Comparison of ENCODE assay signal across 8 cellular contexts in the genomic region with DNA sequence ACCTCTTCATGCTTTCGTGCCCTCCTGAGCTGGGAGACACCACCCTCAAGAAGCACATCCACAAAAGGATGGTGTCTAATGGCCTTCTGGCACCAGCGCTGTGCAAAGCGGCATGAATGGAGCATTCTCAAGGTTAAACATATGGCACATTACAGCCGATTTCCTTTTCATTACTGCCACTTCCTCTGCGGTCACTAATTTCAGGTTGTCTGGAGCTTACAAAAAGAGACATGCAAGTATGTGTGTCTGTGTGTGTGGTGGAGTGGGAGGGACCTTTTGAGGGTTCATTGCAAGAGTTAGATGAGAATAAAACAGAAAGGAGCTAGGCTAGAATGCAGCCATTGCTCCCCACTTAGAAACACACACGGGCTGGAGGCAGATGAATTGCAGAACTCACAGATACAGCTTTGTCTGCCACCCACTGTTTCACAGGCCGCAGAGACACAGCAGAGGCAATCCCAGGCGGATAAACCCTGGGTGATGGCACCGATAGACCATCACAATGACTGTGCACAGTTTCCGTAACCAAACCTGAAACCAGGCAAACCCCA.
A peak's percentile ranks its signal among the peaks of the same experiment; 100 is the strongest.
DNase-seq lines count a peak whose midpoint lies in the region; ATAC-seq lines count a peak whose summit lies in the region.

No MANE protein-coding gene starts in this region.

- peak overlapping the region; percentile 92 for H3K27ac ChIP-seq in mesodermal cell (ENCODE audit: low read depth, low read length, severe bottlenecking)

- peaks cover 7% of the 10 kb centered on the region for H3K9me3 ChIP-seq in mesodermal cell (ENCODE audit: control insufficient read depth, low read length)

- ATAC-seq in HG02938 (IDR thresholded peaks at IDR 0.05; ENCODE audit: unreplicated experiment), result peak; percentile 57
- ATAC-seq in HG02610 (IDR thresholded peaks at IDR 0.05; ENCODE audit: unreplicated experiment), result no peak

- peaks cover 5% of the 10 kb centered on the region for H3K9me3 Mint-ChIP-seq in activated T-cell treated with anti-CD3 and anti-CD28 coated beads, Interleukin-2, amount 50 U/mL, for 24 hours

- 81 to 84% methylated on average over 6 to 8 of the region's 10 CpGs for WGBS in mesodermal cell (ENCODE audit: insufficient coverage in 2 of 2), 2 experiments

- no peaks in the 10 kb centered on the region for H3K36me3 Mint-ChIP-seq in activated T-cell treated with anti-CD3 and anti-CD28 coated beads, Interleukin-2, amount 50 U/mL, for 24 hours (ENCODE audit: low read depth)

- peaks cover 18% of the 10 kb centered on the region for H3K4me1 ChIP-seq in mesodermal cell (ENCODE audit: control insufficient read depth, insufficient read depth, low read length, poor library complexity, severe bottlenecking)

- peaks cover 17% of the 10 kb centered on the region for H3K4me1 Mint-ChIP-seq in activated T-cell treated with anti-CD3 and anti-CD28 coated beads, Interleukin-2, amount 50 U/mL, for 24 hours (ENCODE audit: low read depth)

- peak; percentile 27 for DNase-seq in SIG-M5 treated with dmso at 0.1 percent for 504 hours (lab: John Stamatoyannopoulos, UW; ENCODE audit: unreplicated experiment)
- DNase-seq in SIG-M5 (lab: John Stamatoyannopoulos, UW), result no peak
- peak; percentile 37 for DNase-seq in NCI-H524 treated with DMSO at 0.1 percent for 48 hours (lab: John Stamatoyannopoulos, UW)
- peak; percentile 50 for DNase-seq in activated T-cell treated with anti-CD3 and anti-CD28 coated beads, Interleukin-2, amount 50 U/mL, for 24 hours
- DNase-seq in T1000 (lab: John Stamatoyannopoulos, UW), result no peak

- H3K27ac Mint-ChIP-seq in activated T-cell treated with anti-CD3 and anti-CD28 coated beads, Interleukin-2, amount 50 U/mL, for 24 hours, result peak overlapping the region; percentile 63

- peak overlapping the region; percentile 11 for H3K4me3 Mint-ChIP-seq in activated T-cell treated with anti-CD3 and anti-CD28 coated beads, Interleukin-2, amount 50 U/mL, for 24 hours

- H3K36me3 ChIP-seq in mesodermal cell (ENCODE audit: control insufficient read depth, insufficient read depth, low read length), result no peaks in the 10 kb centered on the region

- no peaks in the 10 kb centered on the region for H3K27me3 Mint-ChIP-seq in activated T-cell treated with anti-CD3 and anti-CD28 coated beads, Interleukin-2, amount 50 U/mL, for 24 hours

- no peak overlapping the region for H3K4me3 ChIP-seq in mesodermal cell (ENCODE audit: extremely low read depth, insufficient read depth, low read length, poor library complexity, severe bottlenecking)

Comparison
In these comparisons a context has a peak if more than half of its experiments do, and no peak if none do; other contexts are left out.
1. DNase-seq: peak in SIG-M5 treated with dmso at 0.1 percent for 504 hours (single experiment), NCI-H524 treated with DMSO at 0.1 percent for 48 hours (single experiment) and activated T-cell treated with anti-CD3 and anti-CD28 coated beads, Interleukin-2, amount 50 U/mL, for 24 hours (single experiment); none in SIG-M5 (single experiment) and T1000 (single experiment).